9 cellular contexts compared by ENCODE assay signal in the genomic region with DNA sequence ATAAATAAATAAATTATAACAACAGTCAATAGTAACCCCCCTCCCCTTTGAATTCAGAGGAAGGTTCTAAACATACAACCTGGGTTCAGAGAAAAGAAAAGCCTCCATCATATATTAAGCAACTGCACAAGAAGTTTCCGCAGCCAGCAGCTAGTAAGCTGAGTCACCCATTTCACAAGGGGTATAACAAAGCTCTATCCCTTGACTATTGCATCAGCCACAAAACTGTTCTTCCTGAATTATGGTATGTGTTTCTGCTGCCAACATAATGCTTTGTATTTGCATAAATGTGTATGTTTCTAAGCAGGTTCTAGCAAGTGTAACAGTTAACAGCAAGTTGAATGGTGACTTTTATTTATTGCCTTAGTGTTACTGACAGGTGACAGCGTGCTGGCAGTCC. TPM values are rescaled to one million over a fixed set of nuclear protein-coding genes. Genes with fewer than 3 reads are reported as not detected.
A peak's percentile ranks its signal among the peaks of the same experiment; 100 is the strongest.
DNase-seq lines count a peak whose midpoint lies in the region; ATAC-seq and TF ChIP-seq lines count a peak whose summit lies in the region.
"Had no signal": no experiment of that assay in that cellular context is flagged by ENCODE, and none has a peak within 500 bp of the region (broad histone marks: within the 10 kb centered on the region; RNA-seq: fewer than 3 reads in every experiment).

No MANE protein-coding gene starts in this region.

- H3K9me3 Mint-ChIP-seq in MCF 10A (ENCODE audit: unreplicated experiment): no peaks in the 10 kb centered on the region

- H3K27ac Mint-ChIP-seq in MCF 10A (ENCODE audit: low read depth, unreplicated experiment) (peak overlapping the region; percentile 75), T-helper 17 cell (no peak overlapping the region)

- H3K36me3 Mint-ChIP-seq in MCF 10A (ENCODE audit: insufficient read depth, unreplicated experiment) (no peaks in the 10 kb centered on the region), T-helper 17 cell (ENCODE audit: low read depth) (peaks cover 2% of the 10 kb centered on the region)

- H3K9me3 ChIP-seq in breast epithelium (no peaks in the 10 kb centered on the region), subcutaneous abdominal adipose tissue (ENCODE audit: control insufficient read depth in 5 of 5, low read length in 5 of 5) (no peaks in the 10 kb centered on the region), T-helper 17 cell (ENCODE audit: control insufficient read depth, low read length, poor library complexity, severe bottlenecking) (no peaks in the 10 kb centered on the region)
- H3K9me3 ChIP-seq: adrenal gland had no signal

- peak; percentile 99 for DNase-seq in MCF 10A (ENCODE audit: unreplicated experiment)
- no peak for DNase-seq in breast epithelium (ENCODE audit: low spot score in 2 of 2)
- DNase-seq in OCI-M1 (lab: John Stamatoyannopoulos, UW): peak; percentile 22
- peak; percentile 93 for DNase-seq in fibroblast of mammary gland (ENCODE audit: low read depth)
- no peak for DNase-seq in caudate nucleus (lab: John Stamatoyannopoulos, UW)
- no peak for DNase-seq in T-helper 17 cell

- TSS peak; percentile 53 for BruUV-seq in MCF 10A (replicated peaks; lab: Mats Ljungman, UMichigan)

- ATAC-seq in T-helper 17 cell (no peak), HG03442 (IDR thresholded peaks at IDR 0.05; ENCODE audit: unreplicated experiment) (no peak)

- intact Hi-C loops in MCF 10A (cut with micrococcal nuclease) (no loop called here), breast epithelium (cut with DNase I; ENCODE audit: low total_unique reads) (no loop called here)

- H3K4me1 ChIP-seq in breast epithelium: no peaks in the 10 kb centered on the region
- H3K4me1 ChIP-seq in subcutaneous abdominal adipose tissue (ENCODE audit: control insufficient read depth in 5 of 5, insufficient read depth in 5 of 5, low read length in 5 of 5): peaks cover 0 to 22% (median 12%) of the 10 kb centered on the region in 5 donors
- H3K4me1 ChIP-seq: adrenal gland had no signal

- TF ChIP-seq CTCF in MCF 10A (IDR thresholded peaks at IDR 0.05; ENCODE audit: unreplicated experiment) (no peak), breast epithelium (IDR thresholded peaks at IDR 0.05) (no peak), fibroblast of mammary gland (conservative IDR thresholded peaks at IDR 0.05; ENCODE audit: control insufficient read depth, insufficient read depth, low read depth, low read length) (no peak)

- H3K9ac ChIP-seq in subcutaneous abdominal adipose tissue (ENCODE audit: low read length in 5 of 5): no peak overlapping the region

- H3K27me3 Mint-ChIP-seq in MCF 10A (ENCODE audit: insufficient read depth, unreplicated experiment) (no peaks in the 10 kb centered on the region), T-helper 17 cell (peaks cover 16% of the 10 kb centered on the region)

- H3K36me3 ChIP-seq in breast epithelium: no peaks in the 10 kb centered on the region
- H3K36me3 ChIP-seq in subcutaneous abdominal adipose tissue (ENCODE audit: control insufficient read depth in 5 of 5, insufficient read depth in 5 of 5, low read length in 5 of 5): no peaks in the 10 kb centered on the region
- H3K36me3 ChIP-seq: adrenal gland had no signal

- POLR2A ChIA-PET in MCF 10A (lab: Yijun Ruan, JAX): interaction anchor here (0.6 to 5.7 kb wide), 15 partner anchors 10 to 175 kb away, joined by 3 to 76 read pairs (median 4); a partner anchor contains a TSS

- H3K4me3 ChIP-seq in breast epithelium: no peak overlapping the region
- H3K4me3 ChIP-seq in fibroblast of mammary gland (ENCODE audit: control insufficient read depth, low read depth, low read length): no peak overlapping the region
- H3K4me3 ChIP-seq in subcutaneous abdominal adipose tissue (ENCODE audit: low read depth in 1 of 5, low read length in 5 of 5): peak overlapping the region in 1 of 5 donors; percentile 19
- H3K4me3 ChIP-seq: adrenal gland had no signal

- no peak overlapping the region for H3K27ac ChIP-seq in breast epithelium
- H3K27ac ChIP-seq in subcutaneous abdominal adipose tissue (ENCODE audit: low read depth, low read length): peak overlapping the region; percentile 38
- H3K27ac ChIP-seq in caudate nucleus (ENCODE audit: low read depth, low read length): no peak overlapping the region
- H3K27ac ChIP-seq: adrenal gland had no signal

- CTCF ChIA-PET in MCF 10A (lab: Yijun Ruan, JAX): interaction anchor here (0.7 to 2.8 kb wide), 2 partner anchors 25 to 181 kb away, joined by 3 to 9 read pairs; no protein-coding TSS in a partner anchor

- H3K4me1 Mint-ChIP-seq in MCF 10A (ENCODE audit: insufficient read depth, unreplicated experiment): peaks cover 13% of the 10 kb centered on the region
- peaks cover 2% of the 10 kb centered on the region for H3K4me1 Mint-ChIP-seq in T-helper 17 cell

- H3K4me3 Mint-ChIP-seq in MCF 10A (ENCODE audit: unreplicated experiment) (peak overlapping the region; percentile 7), T-helper 17 cell (no peak overlapping the region)

- no peak for TF ChIP-seq POLR2A in breast epithelium (IDR thresholded peaks at IDR 0.05)

- H3K27me3 ChIP-seq in breast epithelium: no peaks in the 10 kb centered on the region
- H3K27me3 ChIP-seq in subcutaneous abdominal adipose tissue (ENCODE audit: control insufficient read depth in 5 of 5, insufficient read depth in 4 of 5, low read length in 5 of 5): no peaks in the 10 kb centered on the region
- H3K27me3 ChIP-seq: adrenal gland had no signal

RNA-seq across cellular contexts. Expression of a gene that starts 6.8 kb away (rescaled TPM):
- total RNA-seq in MCF 10A (2022): 49.8 and 54.5 TPM in 2 replicates
- 10 to 100 TPM; 18.7 to 30.7 (median 23.3) TPM for total RNA-seq in breast epithelium
- total RNA-seq in T-helper 17 cell: 10 to 100 TPM; 58.6 to 60.5 TPM

Comparison
In these comparisons a context has a peak if more than half of its experiments do, and no peak if none do; other contexts are left out.
1. DNase-seq: peak in MCF 10A (single experiment), OCI-M1 (single experiment) and fibroblast of mammary gland (single experiment); none in breast epithelium (0 of 2), caudate nucleus (0 of 61) and T-helper 17 cell (0 of 3).